Comparison of ENCODE assay signal across 8 cellular contexts in genomic region chr4:99946346-99947189, GRCh38.
DNase-seq lines count a peak whose midpoint lies in the region; ATAC-seq and TF ChIP-seq lines count a peak whose summit lies in the region.

TSS of gene DNAJB14 (minus strand) at chr4:99946618. CDS start at chr4:99946571, 47 bp downstream.

- peak; percentile 43 for ATAC-seq in GM18511 (IDR thresholded peaks at IDR 0.05; ENCODE audit: unreplicated experiment)
- peak; percentile 35 for ATAC-seq in HG02981 (IDR thresholded peaks at IDR 0.05; ENCODE audit: unreplicated experiment)

- no peak for TF ChIP-seq CTCF in choroid plexus epithelial cell (conservative IDR thresholded peaks at IDR 0.05; ENCODE audit: low read depth, low read length)

- DNase-seq in 8988T = peak; percentile 60
- DNase-seq in NCI-H2227 treated with DMSO at 0.1 percent for 48 hours (lab: John Stamatoyannopoulos, UW) = peak; percentile 49
- peak; percentile 70 to 72 for DNase-seq in activated CD4-positive, alpha-beta T cell treated with anti-CD3 and anti-CD28 coated beads for 24 hours (ENCODE audit: low read depth in 2 of 2)
- peak; percentile 74 for DNase-seq in choroid plexus epithelial cell (ENCODE audit: low read depth)
- peak; percentile 61 to 79 for DNase-seq in stimulated activated CD4-positive, alpha-beta T cell treated with anti-CD3 and anti-CD28 coated beads, Interleukin-1b, Interleukin-23, amount 100 ng/mL, for 4 hours (ENCODE audit: low read depth in 2 of 2)

- peak within 1 kb of the TSS; percentile 81 for H3K4me3 ChIP-seq in choroid plexus epithelial cell (ENCODE audit: low read depth, low read length)

- H3K27ac ChIP-seq in layer of hippocampus (ENCODE audit: low read depth, low read length) = peak within 1 kb of the TSS; percentile 85

- no peaks in the 10 kb centered on the region for H3K27me3 ChIP-seq in layer of hippocampus (ENCODE audit: control insufficient read depth, insufficient read depth, low read length)

Comparison
In these comparisons a context has a peak if more than half of its experiments do, and no peak if none do; other contexts are left out.
1. Peak in every context shown above with its lines: DNase-seq, ATAC-seq, H3K4me3 ChIP-seq and H3K27ac ChIP-seq.